In the genomic region with DNA sequence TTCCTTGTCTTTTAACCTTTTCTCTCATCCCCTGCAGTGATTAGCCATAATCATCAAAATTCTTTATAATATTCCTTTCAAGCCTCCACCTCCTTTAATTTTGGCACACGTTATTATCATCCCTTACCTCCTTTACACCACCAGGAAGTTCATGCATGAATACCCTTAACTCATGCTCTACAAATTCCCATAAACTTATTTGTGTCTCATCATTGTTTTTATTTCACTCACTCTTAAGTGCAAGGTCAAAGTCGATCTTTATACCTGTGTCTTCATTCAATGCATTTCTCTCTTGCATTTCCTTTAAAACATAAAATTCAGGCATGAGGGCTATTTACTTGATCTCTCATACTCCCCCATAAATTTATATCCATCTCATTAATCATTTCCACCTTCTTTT, we compare ENCODE assay signal across 25 cellular contexts.
"Had no signal": no experiment of that assay in that cellular context is flagged by ENCODE, and none has a peak within 500 bp of the region (broad histone marks: within the 10 kb centered on the region; RNA-seq: fewer than 3 reads in every experiment).

No MANE protein-coding gene starts in this region.

- H3K4me1 ChIP-seq: colonic mucosa, esophagus muscularis mucosa, esophagus squamous epithelium, foreskin keratinocyte, gastroesophageal sphincter, heart left ventricle, heart right ventricle had no signal

- ATAC-seq: effector memory CD8-positive, alpha-beta T cell; esophagus mucosa; foreskin keratinocyte; gastrocnemius medialis; gastroesophageal sphincter; heart left ventricle; heart right ventricle had no signal

- H3K36me3 ChIP-seq: colonic mucosa, esophagus muscularis mucosa, esophagus squamous epithelium, gastrocnemius medialis, gastroesophageal sphincter, heart left ventricle, heart right ventricle had no signal

- H3K79me2 ChIP-seq: hepatocyte had no signal

- H3K4me3 ChIP-seq: colonic mucosa, coronary artery, dorsolateral prefrontal cortex, esophagus muscularis mucosa, esophagus squamous epithelium, gastrocnemius medialis, gastroesophageal sphincter, heart left ventricle, heart right ventricle, hepatocyte had no signal

- H3K4me2 ChIP-seq: hepatocyte had no signal

- H3K27me3 ChIP-seq: colonic mucosa, dorsolateral prefrontal cortex, esophagus muscularis mucosa, esophagus squamous epithelium, foreskin keratinocyte, gastrocnemius medialis, gastroesophageal sphincter, heart left ventricle, heart right ventricle, hepatocyte had no signal

- H2AFZ ChIP-seq: hepatocyte had no signal

- H3K9me3 ChIP-seq: colonic mucosa, esophagus muscularis mucosa, esophagus squamous epithelium, gastrocnemius medialis, gastroesophageal sphincter had no signal

- DNase-seq: colonic mucosa; cortex of kidney; dermis blood vessel endothelial cell; dorsolateral prefrontal cortex; effector CD4-positive, alpha-beta T cell; effector CD8-positive, alpha-beta T cell; effector memory CD4-positive, alpha-beta T cell; effector memory CD8-positive, alpha-beta T cell; endodermal cell; erythroblast; esophagus squamous epithelium; foreskin fibroblast; foreskin keratinocyte; foreskin melanocyte; gastrocnemius medialis; glutamatergic neuron; head of caudate nucleus; heart left ventricle; heart right ventricle had no signal

- H3K27ac ChIP-seq: colonic mucosa, coronary artery, dorsolateral prefrontal cortex, epithelial cell of prostate, esophagus muscularis mucosa, esophagus squamous epithelium, foreskin keratinocyte, gastrocnemius medialis, gastroesophageal sphincter, heart left ventricle, heart right ventricle, hepatocyte had no signal
